Comparison of ENCODE assay signal across 8 cellular contexts in the genomic region with DNA sequence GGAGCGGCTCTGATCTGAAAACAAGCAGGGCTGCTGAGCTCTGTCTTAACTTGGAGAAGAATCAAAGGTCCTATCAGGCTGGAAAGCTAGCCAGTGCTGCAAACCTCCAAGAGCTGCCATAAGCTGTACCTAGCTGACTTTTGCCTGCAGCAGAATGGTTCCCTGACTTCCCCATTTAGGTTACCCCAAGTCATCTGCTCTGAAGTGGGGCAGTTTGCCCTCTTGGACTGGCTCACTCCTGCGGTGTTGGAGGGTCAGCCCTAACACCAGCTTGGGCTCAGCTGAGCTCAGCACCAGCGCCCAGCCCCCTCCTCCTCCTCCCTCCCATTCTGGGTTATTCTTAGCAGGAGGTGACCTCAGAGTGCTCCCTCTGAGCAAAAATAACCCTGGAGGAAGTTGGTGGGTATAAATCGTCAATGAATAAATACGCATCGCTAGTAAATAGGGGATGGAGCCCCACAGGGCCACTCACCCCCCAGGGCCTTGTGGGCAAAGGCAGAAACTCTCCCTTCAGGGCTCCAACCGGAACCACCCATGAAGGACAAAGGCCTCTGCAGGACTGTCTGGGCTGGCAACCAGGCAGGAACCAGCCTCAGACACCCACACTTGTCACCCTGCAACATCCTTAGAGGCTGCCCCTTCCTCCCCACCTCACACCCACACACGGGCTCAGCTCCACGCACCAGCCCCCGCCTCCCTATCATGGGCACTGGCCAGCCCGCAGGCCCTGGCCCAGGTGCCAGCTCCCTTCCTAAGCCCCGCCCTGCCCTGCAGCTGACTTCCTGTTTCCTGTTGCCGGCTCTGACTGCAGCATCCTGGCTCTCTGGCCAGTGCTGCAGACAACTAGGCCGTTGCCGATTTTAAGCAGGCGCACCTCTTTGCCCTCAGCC. TPM values are rescaled to one million over a fixed set of nuclear protein-coding genes. Genes with fewer than 3 reads are reported as not detected.
DNase-seq lines count a peak whose midpoint lies in the region; ATAC-seq and TF ChIP-seq lines count a peak whose summit lies in the region.

No MANE protein-coding gene starts in this region.

- no peak overlapping the region for H3K4me3 Mint-ChIP-seq in WTC11

- H3K4me1 Mint-ChIP-seq in WTC11: peaks cover 26% of the 10 kb centered on the region

- H3K27ac Mint-ChIP-seq in WTC11: 0 out of 2 replicates have a peak overlapping the region, but pooled peaks have one; percentile 65

- CTCF ChIA-PET in WTC11 (lab: Charles Lee): interaction anchor here (0.5 to 1.9 kb wide), 9 partner anchors 15 to 407 kb away, joined by 3 to 10 read pairs (median 6); no protein-coding TSS in a partner anchor

- no peaks in the 10 kb centered on the region; the same call in 1 of the 2 replicates for H3K36me3 Mint-ChIP-seq in WTC11

- TF ChIP-seq CTCF in WTC11 (IDR thresholded peaks at IDR 0.05): no peak

- DNase-seq in G401 (ENCODE audit: low spot score) (peak; percentile 87), Kasumi-1 (lab: John Stamatoyannopoulos, UW) (peak; percentile 74 to 81), WTC11 (ENCODE audit: low spot score) (no peak), cerebellar nuclear complex (lab: John Stamatoyannopoulos, UW) (peak; percentile 25 to 26), lung microvascular endothelial cell (ENCODE audit: low read depth in 2 of 2) (peak; percentile 77 to 88), RKO (ENCODE audit: low spot score) (no peak)
- peak; percentile 62 for DNase-seq in stimulated activated CD8-positive, alpha-beta memory T cell treated with anti-CD3 and anti-CD28 coated beads, Interleukin-4, amount 100 ng/mL, for 24 hours (ENCODE audit: low read depth)

- no peaks in the 10 kb centered on the region for H3K9me3 Mint-ChIP-seq in WTC11

- in situ Hi-C loops in G401 (cut with HindIII; ENCODE audit: low sequenced_read_pairs): no loop called here

- POLR2A ChIA-PET in WTC11 (lab: Charles Lee): interaction anchor here (1.0 kb wide), 1 partner anchor 322 kb away, joined by 3 read pairs; no protein-coding TSS in a partner anchor

- no peaks in the 10 kb centered on the region for H3K27me3 Mint-ChIP-seq in WTC11 (ENCODE audit: low read depth)

- ATAC-seq in GM21528 (IDR thresholded peaks at IDR 0.05; ENCODE audit: low FRiP score, unreplicated experiment) (peak; percentile 75), WTC11 (peak; percentile 64)

TF ChIP-seq in WTC11, 78 proteins besides CTCF, POLR2A, EP300 and RAD21:
- TF ChIP-seq, protein P1, sequence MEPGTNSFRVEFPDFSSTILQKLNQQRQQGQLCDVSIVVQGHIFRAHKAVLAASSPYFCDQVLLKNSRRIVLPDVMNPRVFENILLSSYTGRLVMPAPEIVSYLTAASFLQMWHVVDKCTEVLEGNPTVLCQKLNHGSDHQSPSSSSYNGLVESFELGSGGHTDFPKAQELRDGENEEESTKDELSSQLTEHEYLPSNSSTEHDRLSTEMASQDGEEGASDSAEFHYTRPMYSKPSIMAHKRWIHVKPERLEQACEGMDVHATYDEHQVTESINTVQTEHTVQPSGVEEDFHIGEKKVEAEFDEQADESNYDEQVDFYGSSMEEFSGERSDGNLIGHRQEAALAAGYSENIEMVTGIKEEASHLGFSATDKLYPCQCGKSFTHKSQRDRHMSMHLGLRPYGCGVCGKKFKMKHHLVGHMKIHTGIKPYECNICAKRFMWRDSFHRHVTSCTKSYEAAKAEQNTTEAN (CRISPR knock-in tag; IDR thresholded peaks at IDR 0.05): no peak
- TF ChIP-seq, protein P2, sequence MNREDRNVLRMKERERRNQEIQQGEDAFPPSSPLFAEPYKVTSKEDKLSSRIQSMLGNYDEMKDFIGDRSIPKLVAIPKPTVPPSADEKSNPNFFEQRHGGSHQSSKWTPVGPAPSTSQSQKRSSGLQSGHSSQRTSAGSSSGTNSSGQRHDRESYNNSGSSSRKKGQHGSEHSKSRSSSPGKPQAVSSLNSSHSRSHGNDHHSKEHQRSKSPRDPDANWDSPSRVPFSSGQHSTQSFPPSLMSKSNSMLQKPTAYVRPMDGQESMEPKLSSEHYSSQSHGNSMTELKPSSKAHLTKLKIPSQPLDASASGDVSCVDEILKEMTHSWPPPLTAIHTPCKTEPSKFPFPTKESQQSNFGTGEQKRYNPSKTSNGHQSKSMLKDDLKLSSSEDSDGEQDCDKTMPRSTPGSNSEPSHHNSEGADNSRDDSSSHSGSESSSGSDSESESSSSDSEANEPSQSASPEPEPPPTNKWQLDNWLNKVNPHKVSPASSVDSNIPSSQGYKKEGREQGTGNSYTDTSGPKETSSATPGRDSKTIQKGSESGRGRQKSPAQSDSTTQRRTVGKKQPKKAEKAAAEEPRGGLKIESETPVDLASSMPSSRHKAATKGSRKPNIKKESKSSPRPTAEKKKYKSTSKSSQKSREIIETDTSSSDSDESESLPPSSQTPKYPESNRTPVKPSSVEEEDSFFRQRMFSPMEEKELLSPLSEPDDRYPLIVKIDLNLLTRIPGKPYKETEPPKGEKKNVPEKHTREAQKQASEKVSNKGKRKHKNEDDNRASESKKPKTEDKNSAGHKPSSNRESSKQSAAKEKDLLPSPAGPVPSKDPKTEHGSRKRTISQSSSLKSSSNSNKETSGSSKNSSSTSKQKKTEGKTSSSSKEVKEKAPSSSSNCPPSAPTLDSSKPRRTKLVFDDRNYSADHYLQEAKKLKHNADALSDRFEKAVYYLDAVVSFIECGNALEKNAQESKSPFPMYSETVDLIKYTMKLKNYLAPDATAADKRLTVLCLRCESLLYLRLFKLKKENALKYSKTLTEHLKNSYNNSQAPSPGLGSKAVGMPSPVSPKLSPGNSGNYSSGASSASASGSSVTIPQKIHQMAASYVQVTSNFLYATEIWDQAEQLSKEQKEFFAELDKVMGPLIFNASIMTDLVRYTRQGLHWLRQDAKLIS (CRISPR knock-in tag; IDR thresholded peaks at IDR 0.05; ENCODE audit: borderline replicate concordance): no peak
- TF ChIP-seq, protein P3, sequence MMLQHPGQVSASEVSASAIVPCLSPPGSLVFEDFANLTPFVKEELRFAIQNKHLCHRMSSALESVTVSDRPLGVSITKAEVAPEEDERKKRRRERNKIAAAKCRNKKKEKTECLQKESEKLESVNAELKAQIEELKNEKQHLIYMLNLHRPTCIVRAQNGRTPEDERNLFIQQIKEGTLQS (CRISPR knock-in tag; conservative IDR thresholded peaks at IDR 0.05): no peak
- TF ChIP-seq FOXJ3 (CRISPR knock-in tag; IDR thresholded peaks at IDR 0.05; ENCODE audit: borderline replicate concordance) (no peak), TEAD1 (CRISPR knock-in tag; IDR thresholded peaks at IDR 0.05) (no peak), GTF2I (CRISPR knock-in tag; conservative IDR thresholded peaks at IDR 0.05) (no peak), MYBL2 (CRISPR knock-in tag; IDR thresholded peaks at IDR 0.05) (no peak), CREB1 (CRISPR knock-in tag; IDR thresholded peaks at IDR 0.05) (no peak), ZNF121 (CRISPR knock-in tag; IDR thresholded peaks at IDR 0.05) (no peak), JUN (CRISPR knock-in tag; IDR thresholded peaks at IDR 0.05) (no peak), ZBTB21 (CRISPR knock-in tag; IDR thresholded peaks at IDR 0.05; ENCODE audit: borderline replicate concordance) (no peak)
- TF ChIP-seq, protein P4, sequence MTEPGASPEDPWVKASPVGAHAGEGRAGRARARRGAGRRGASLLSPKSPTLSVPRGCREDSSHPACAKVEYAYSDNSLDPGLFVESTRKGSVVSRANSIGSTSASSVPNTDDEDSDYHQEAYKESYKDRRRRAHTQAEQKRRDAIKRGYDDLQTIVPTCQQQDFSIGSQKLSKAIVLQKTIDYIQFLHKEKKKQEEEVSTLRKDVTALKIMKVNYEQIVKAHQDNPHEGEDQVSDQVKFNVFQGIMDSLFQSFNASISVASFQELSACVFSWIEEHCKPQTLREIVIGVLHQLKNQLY (CRISPR knock-in tag; IDR thresholded peaks at IDR 0.05): no peak
- TF ChIP-seq, protein P5, sequence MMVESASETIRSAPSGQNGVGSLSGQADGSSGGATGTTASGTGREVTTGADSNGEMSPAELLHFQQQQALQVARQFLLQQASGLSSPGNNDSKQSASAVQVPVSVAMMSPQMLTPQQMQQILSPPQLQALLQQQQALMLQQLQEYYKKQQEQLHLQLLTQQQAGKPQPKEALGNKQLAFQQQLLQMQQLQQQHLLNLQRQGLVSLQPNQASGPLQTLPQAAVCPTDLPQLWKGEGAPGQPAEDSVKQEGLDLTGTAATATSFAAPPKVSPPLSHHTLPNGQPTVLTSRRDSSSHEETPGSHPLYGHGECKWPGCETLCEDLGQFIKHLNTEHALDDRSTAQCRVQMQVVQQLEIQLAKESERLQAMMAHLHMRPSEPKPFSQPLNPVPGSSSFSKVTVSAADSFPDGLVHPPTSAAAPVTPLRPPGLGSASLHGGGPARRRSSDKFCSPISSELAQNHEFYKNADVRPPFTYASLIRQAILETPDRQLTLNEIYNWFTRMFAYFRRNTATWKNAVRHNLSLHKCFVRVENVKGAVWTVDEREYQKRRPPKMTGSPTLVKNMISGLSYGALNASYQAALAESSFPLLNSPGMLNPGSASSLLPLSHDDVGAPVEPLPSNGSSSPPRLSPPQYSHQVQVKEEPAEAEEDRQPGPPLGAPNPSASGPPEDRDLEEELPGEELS (CRISPR knock-in tag; IDR thresholded peaks at IDR 0.05): no peak

RNA-seq across cellular contexts. Expression of a gene that starts 46.9 kb away (rescaled TPM):
- 11.5 and 11.8 TPM in 2 replicates for total RNA-seq in G401 (2014; rRNA removed; shearing (Covaris generic))
- 154 to 162 TPM (median 154 TPM) in 3 replicates for total RNA-seq in WTC11 (2021)
- 31.6 and 43.8 TPM in 2 replicates for total RNA-seq in lung microvascular endothelial cell

Comparison
In these comparisons a context has a peak if more than half of its experiments do, and no peak if none do; other contexts are left out.
1. DNase-seq: peak in G401 (single experiment), Kasumi-1 (2 of 2), cerebellar nuclear complex (2 of 2), lung microvascular endothelial cell (2 of 2) and stimulated activated CD8-positive, alpha-beta memory T cell treated with anti-CD3 and anti-CD28 coated beads, Interleukin-4, amount 100 ng/mL, for 24 hours (single experiment); none in WTC11 (single experiment) and RKO (single experiment).